12 cellular contexts compared by ENCODE assay signal in genomic region chr2:109136542-109136941, GRCh38. TPM values are rescaled to one million over a fixed set of nuclear protein-coding genes. Genes with fewer than 3 reads are reported as not detected.
DNase-seq lines count a peak whose midpoint lies in the region; ATAC-seq lines count a peak whose summit lies in the region.
"Had no signal": no experiment of that assay in that cellular context is flagged by ENCODE, and none has a peak within 500 bp of the region (broad histone marks: within the 10 kb centered on the region; RNA-seq: fewer than 3 reads in every experiment).

No MANE protein-coding gene starts in this region.

- no peak overlapping the region for H2BK5ac ChIP-seq in mesenchymal stem cell (ENCODE audit: low read depth, low read length, poor library complexity, severe bottlenecking)

- peaks cover 0 to 17% (median 0%) of the 10 kb centered on the region in 11 experiments; a peak in 2 of 22 replicates for H3K36me3 ChIP-seq in BLaER1 treated with 17β-estradiol and CSF1 and Interleukin-3, amounts not matched to agents 10 nM and 100 nM
- H3K36me3 ChIP-seq in mesenchymal stem cell (ENCODE audit: control insufficient read depth in 1 of 2, insufficient read depth in 2 of 2, low read depth in 1 of 2, low read length in 2 of 2): no peaks in the 10 kb centered on the region

- no peak overlapping the region for H3K14ac ChIP-seq in mesenchymal stem cell (ENCODE audit: low read length in 2 of 2)

- H3K18ac ChIP-seq in mesenchymal stem cell (ENCODE audit: low read depth in 1 of 2, low read length in 2 of 2): no peak overlapping the region

- DNase-seq in DMS79 (lab: John Stamatoyannopoulos, UW) (peak; percentile 79), NCI-H526 (lab: John Stamatoyannopoulos, UW) (peak; percentile 58 to 60), mesenchymal stem cell (no peak), A172 (ENCODE audit: low spot score) (no peak), AG08395 (ENCODE audit: low spot score) (no peak)
- DNase-seq: Caco-2; CD4-positive, alpha-beta T cell; Kasumi-1; NCI-H510A; T-helper 17 cell had no signal

- peak overlapping the region; percentile 34 for H2BK15ac ChIP-seq in mesenchymal stem cell (ENCODE audit: low read depth, poor library complexity, severe bottlenecking)

- peak overlapping the region in 7 of 10 experiments; percentile 41 to 62 (median 52); a peak in 8 of 20 replicates for H3K4me3 ChIP-seq in BLaER1 treated with 17β-estradiol and CSF1 and Interleukin-3, amounts not matched to agents 10 nM and 100 nM
- H3K4me3 ChIP-seq in mesenchymal stem cell (ENCODE audit: insufficient read depth in 1 of 2, low read depth in 1 of 2, low read length in 2 of 2): no peak overlapping the region

- WGBS in mesenchymal stem cell: 73% methylated on average over 7 of the region's 7 CpGs

- H2BK12ac ChIP-seq in mesenchymal stem cell (ENCODE audit: low read length in 2 of 2): no peak overlapping the region

- no peak overlapping the region for H2AK5ac ChIP-seq in mesenchymal stem cell (ENCODE audit: low read length, severe bottlenecking)

- H4K20me1 ChIP-seq in BLaER1 treated with 17β-estradiol and CSF1 and Interleukin-3, amounts not matched to agents 10 nM and 100 nM: peaks cover 92 to 100% (median 100%) of the 10 kb centered on the region in 11 experiments

- no peak overlapping the region for H2AFZ ChIP-seq in mesenchymal stem cell (ENCODE audit: low read depth, low read length)

- H3K4ac ChIP-seq in mesenchymal stem cell (ENCODE audit: low read depth in 1 of 2, low read length in 2 of 2): no peak overlapping the region

- H4K91ac ChIP-seq in mesenchymal stem cell (ENCODE audit: low read length): no peak overlapping the region

- H3K27ac ChIP-seq in BLaER1 treated with 17β-estradiol and CSF1 and Interleukin-3, amounts not matched to agents 10 nM and 100 nM: peak overlapping the region in 8 of 11 experiments; percentile 5 to 76 (median 73); a peak in 15 of 22 replicates
- H3K27ac ChIP-seq in mesenchymal stem cell (ENCODE audit: low read length, poor library complexity, severe bottlenecking): no peak overlapping the region

- no peak overlapping the region for H4K8ac ChIP-seq in mesenchymal stem cell (ENCODE audit: low read length)

- peak overlapping the region; percentile 87 to 97 (median 93) for H3K4me2 ChIP-seq in BLaER1 treated with 17β-estradiol and CSF1 and Interleukin-3, amounts not matched to agents 10 nM and 100 nM
- no peak overlapping the region for H3K4me2 ChIP-seq in mesenchymal stem cell (ENCODE audit: low read length, poor library complexity, severe bottlenecking)

- H3K4me1 ChIP-seq in BLaER1 treated with 17β-estradiol and CSF1 and Interleukin-3, amounts not matched to agents 10 nM and 100 nM: peaks cover 89 to 100% (median 99%) of the 10 kb centered on the region in 10 experiments
- H3K4me1 ChIP-seq in mesenchymal stem cell (ENCODE audit: control insufficient read depth, insufficient read depth, low read depth, low read length): peaks cover 6% of the 10 kb centered on the region
- H3K4me1 ChIP-seq: Caco-2 had no signal

- peaks cover 41% of the 10 kb centered on the region for H3K79me1 ChIP-seq in mesenchymal stem cell (replicated peaks; ENCODE audit: low read length, poor library complexity, severe bottlenecking)

- H3K9me3 ChIP-seq in BLaER1 treated with 17β-estradiol and CSF1 and Interleukin-3, amounts not matched to agents 10 nM and 100 nM (replicated peaks in 1 of 11): no peaks in the 10 kb centered on the region
- no peaks in the 10 kb centered on the region for H3K9me3 ChIP-seq in mesenchymal stem cell (ENCODE audit: control insufficient read depth, low read length)
- H3K9me3 ChIP-seq: Caco-2 had no signal

- no peak overlapping the region for H2BK120ac ChIP-seq in mesenchymal stem cell (ENCODE audit: low read depth, low read length)

- ATAC-seq in HG02642 (IDR thresholded peaks at IDR 0.05; ENCODE audit: poor library complexity, unreplicated experiment): no peak
- ATAC-seq: T-helper 17 cell had no signal

- H3K23ac ChIP-seq in mesenchymal stem cell (ENCODE audit: low read length in 2 of 2): no peak overlapping the region

- peak overlapping the region in 8 of 11 experiments; percentile 57 to 74 (median 66); a peak in 13 of 22 replicates for H3K9ac ChIP-seq in BLaER1 treated with 17β-estradiol and CSF1 and Interleukin-3, amounts not matched to agents 10 nM and 100 nM
- no peak overlapping the region for H3K9ac ChIP-seq in mesenchymal stem cell (ENCODE audit: low read length)

- no peaks in the 10 kb centered on the region; a peak in 1 of 22 replicates for H3K27me3 ChIP-seq in BLaER1 treated with 17β-estradiol and CSF1 and Interleukin-3, amounts not matched to agents 10 nM and 100 nM
- peaks cover 0 to 11% of the 10 kb centered on the region in 2 experiments for H3K27me3 ChIP-seq in mesenchymal stem cell (ENCODE audit: control insufficient read depth in 1 of 2, insufficient read depth in 1 of 2, low read length in 2 of 2)

RNA-seq across cellular contexts. Expression of gene SH3RF3, which starts 7.5 kb away (rescaled TPM):
- 23.7 TPM for polyA plus RNA-seq in mesenchymal stem cell (2013, experiment 1 of 2)
- 23.0 TPM for polyA plus RNA-seq in mesenchymal stem cell (2013, experiment 2 of 2)
- 2.1 and 3.6 TPM in 2 replicates for total RNA-seq in A172 (2014; rRNA removed; shearing (Covaris generic))

Comparison
In these comparisons a context has a peak if more than half of its experiments do, and no peak if none do; other contexts are left out.
1. H3K4me3 ChIP-seq: peak in BLaER1 treated with 17β-estradiol and CSF1 and Interleukin-3, amounts not matched to agents 10 nM and 100 nM (7 of 10); none in mesenchymal stem cell (0 of 2).
2. DNase-seq: peak in DMS79 (single experiment) and NCI-H526 (2 of 2); none in mesenchymal stem cell (single experiment), A172 (single experiment) and AG08395 (single experiment).